ENCODE assay signal across 9 cellular contexts in the genomic region with DNA sequence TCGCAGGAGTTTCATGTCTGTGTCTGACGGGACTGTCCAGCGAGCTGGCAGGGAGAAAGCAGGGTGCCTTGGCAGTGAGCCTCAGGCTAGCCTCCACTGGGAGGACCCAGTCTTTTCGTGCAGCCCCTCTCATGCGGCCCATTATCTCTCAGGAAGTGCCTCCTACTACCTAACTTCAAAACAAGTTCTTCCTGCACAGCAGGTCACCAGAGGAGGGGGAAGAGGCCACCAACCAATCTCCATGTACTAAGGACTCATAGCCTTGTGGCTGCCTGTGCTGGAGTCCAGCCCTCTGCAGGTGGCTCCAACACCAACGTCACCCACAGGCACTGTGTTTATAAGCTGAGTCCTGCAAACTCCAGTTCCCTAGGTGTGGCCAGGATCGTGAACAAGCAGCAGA. TPM values are rescaled to one million over a fixed set of nuclear protein-coding genes. Genes with fewer than 3 reads are reported as not detected.
DNase-seq lines count a peak whose midpoint lies in the region; FAIRE-seq and TF ChIP-seq lines count a peak whose summit lies in the region.
"Had no signal": no experiment of that assay in that cellular context is flagged by ENCODE, and none has a peak within 500 bp of the region (broad histone marks: within the 10 kb centered on the region; RNA-seq: fewer than 3 reads in every experiment).

No MANE protein-coding gene starts in this region.

- POLR2A ChIA-PET in HEK293T (lab: Yijun Ruan, JAX) = no interaction called here

- peak overlapping the region; percentile 44 for H3K4me2 ChIP-seq in BLaER1

- no peaks in the 10 kb centered on the region for H3K9me3 ChIP-seq in BLaER1

- TF ChIP-seq POLR2A in erythroblast (IDR thresholded peaks at IDR 0.05; ENCODE audit: low read length) = no peak

- CTCF ChIA-PET in HEK293T (lab: Yijun Ruan, JAX) = no interaction called here

- H3K9ac ChIP-seq in BLaER1 = no peak overlapping the region

- peaks cover 63% of the 10 kb centered on the region for H3K4me1 ChIP-seq in BLaER1

- H3K27me3 ChIP-seq in BLaER1 = peaks cover 2% of the 10 kb centered on the region; the same call in 1 of the 2 replicates

- no peak for FAIRE-seq in RCC 7860 (lab: Jason Lieb, UNC)

- H3K4me3 ChIP-seq in BLaER1 = no peak overlapping the region

- H4K20me1 ChIP-seq in BLaER1 = no peaks in the 10 kb centered on the region

- H3K27ac ChIP-seq in BLaER1 = no peak overlapping the region

- DNase-seq in HEK293T (ENCODE audit: extremely low spot score) (peak; percentile 34), mesenteric fat pad (ENCODE audit: low spot score) (peak; percentile 53), NCI-H1436 treated with DMSO at 0.1 percent for 48 hours (lab: John Stamatoyannopoulos, UW) (no peak), erythroblast (lab: John Stamatoyannopoulos, UW) (no peak), middle frontal gyrus (ENCODE audit: extremely low spot score, low spot score) (no peak), RCC 7860 (ENCODE audit: low spot score) (no peak)
- DNase-seq in activated naive CD4-positive, alpha-beta T cell treated with anti-CD3 and anti-CD28 coated beads, Interleukin-2, amount 50 U/mL, for 16 hours = peak; percentile 5
- DNase-seq: NCI-H2081 had no signal

- H3K36me3 ChIP-seq in BLaER1 = no peaks in the 10 kb centered on the region

TF ChIP-seq in HEK293T, 16 proteins besides CTCF, POLR2A, EP300 and RAD21:
- TF ChIP-seq L3MBTL2 (conservative IDR thresholded peaks at IDR 0.05) = no peak
- TF ChIP-seq FOXK2 (IDR thresholded peaks at IDR 0.05) = no peak
- no peak for TF ChIP-seq CTBP1 (IDR thresholded peaks at IDR 0.05; ENCODE audit: borderline replicate concordance)
- TF ChIP-seq ARNT (IDR thresholded peaks at IDR 0.05) = no peak
- no peak for TF ChIP-seq SP1 (IDR thresholded peaks at IDR 0.05)
- TF ChIP-seq FOXA1 (IDR thresholded peaks at IDR 0.05) = no peak
- TF ChIP-seq HDGF (IDR thresholded peaks at IDR 0.05; ENCODE audit: borderline replicate concordance) = no peak
- TF ChIP-seq BHLHE40 (IDR thresholded peaks at IDR 0.05; ENCODE audit: borderline replicate concordance) = no peak
- TF ChIP-seq FOXM1 (IDR thresholded peaks at IDR 0.05; ENCODE audit: borderline replicate concordance) = no peak
- TF ChIP-seq, protein P1, sequence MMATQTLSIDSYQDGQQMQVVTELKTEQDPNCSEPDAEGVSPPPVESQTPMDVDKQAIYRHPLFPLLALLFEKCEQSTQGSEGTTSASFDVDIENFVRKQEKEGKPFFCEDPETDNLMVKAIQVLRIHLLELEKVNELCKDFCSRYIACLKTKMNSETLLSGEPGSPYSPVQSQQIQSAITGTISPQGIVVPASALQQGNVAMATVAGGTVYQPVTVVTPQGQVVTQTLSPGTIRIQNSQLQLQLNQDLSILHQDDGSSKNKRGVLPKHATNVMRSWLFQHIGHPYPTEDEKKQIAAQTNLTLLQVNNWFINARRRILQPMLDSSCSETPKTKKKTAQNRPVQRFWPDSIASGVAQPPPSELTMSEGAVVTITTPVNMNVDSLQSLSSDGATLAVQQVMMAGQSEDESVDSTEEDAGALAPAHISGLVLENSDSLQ (IDR thresholded peaks at IDR 0.05) = no peak
- TF ChIP-seq ZNF384 (IDR thresholded peaks at IDR 0.05) = no peak
- no peak for TF ChIP-seq NFRKB (IDR thresholded peaks at IDR 0.05)
- no peak for TF ChIP-seq ELF4 (IDR thresholded peaks at IDR 0.05)
- no peak for TF ChIP-seq TARDBP (IDR thresholded peaks at IDR 0.05)
- TF ChIP-seq LEF1 (IDR thresholded peaks at IDR 0.05; ENCODE audit: borderline replicate concordance) = no peak
- no peak for TF ChIP-seq SUZ12 (IDR thresholded peaks at IDR 0.05)
TF ChIP-seq in HEK293T: peak in this region for 0.

RNA-seq across cellular contexts. Expression of gene VIPR1, which starts 4.8 kb away (rescaled TPM):
- total RNA-seq in mesenteric fat pad = 2.4 TPM

Comparison
In these comparisons a context has a peak if more than half of its experiments do, and no peak if none do; other contexts are left out.
1. DNase-seq: peak in HEK293T (single experiment), activated naive CD4-positive, alpha-beta T cell treated with anti-CD3 and anti-CD28 coated beads, Interleukin-2, amount 50 U/mL, for 16 hours (single experiment) and mesenteric fat pad (single experiment); none in NCI-H1436 treated with DMSO at 0.1 percent for 48 hours (single experiment), erythroblast (0 of 2), middle frontal gyrus (single experiment) and RCC 7860 (single experiment).